Comparison of ENCODE assay signal across 8 cellular contexts in the genomic region with DNA sequence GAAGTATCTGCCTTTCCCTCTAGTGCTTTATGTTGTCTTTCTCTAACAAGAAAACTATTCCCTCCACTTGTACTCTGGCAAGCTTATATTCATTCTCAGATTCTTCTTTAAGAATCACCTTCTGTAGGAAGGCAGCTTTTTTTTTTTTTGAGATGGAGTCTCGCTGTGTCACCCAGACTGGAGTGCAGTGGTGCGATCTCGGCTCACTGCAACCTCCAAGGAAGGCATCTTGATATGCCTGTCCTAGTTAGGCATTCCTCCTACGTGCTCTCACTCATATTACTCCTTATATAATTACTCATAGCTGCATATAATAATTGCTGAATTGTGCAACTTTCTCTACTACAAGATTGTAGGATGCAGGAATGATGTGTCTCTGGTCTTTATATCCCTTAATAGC.
"Had no signal": no experiment of that assay in that cellular context is flagged by ENCODE, and none has a peak within 500 bp of the region (broad histone marks: within the 10 kb centered on the region; RNA-seq: fewer than 3 reads in every experiment).

No MANE protein-coding gene starts in this region.

- H3K9me3 Mint-ChIP-seq: GM23338, HFFc6 had no signal

- H3K4me3 Mint-ChIP-seq: GM23338, HFFc6 had no signal

- FAIRE-seq: H1, HTR-8/SVneo had no signal

- H3K27ac Mint-ChIP-seq: GM23338, HFFc6 had no signal

- ATAC-seq: GM23338, HCT116 had no signal

- H3K9me3 ChIP-seq: HAP-1 had no signal

- DNase-seq: H7, HFFc6, IMR-90 had no signal

- H3K4me1 Mint-ChIP-seq: GM23338 had no signal

- H3K4me1 ChIP-seq: HAP-1 had no signal

- H3K4me3 ChIP-seq: GM23338, HAP-1 had no signal
